Comparison of ENCODE assay signal across 1 cellular context in the genomic region with DNA sequence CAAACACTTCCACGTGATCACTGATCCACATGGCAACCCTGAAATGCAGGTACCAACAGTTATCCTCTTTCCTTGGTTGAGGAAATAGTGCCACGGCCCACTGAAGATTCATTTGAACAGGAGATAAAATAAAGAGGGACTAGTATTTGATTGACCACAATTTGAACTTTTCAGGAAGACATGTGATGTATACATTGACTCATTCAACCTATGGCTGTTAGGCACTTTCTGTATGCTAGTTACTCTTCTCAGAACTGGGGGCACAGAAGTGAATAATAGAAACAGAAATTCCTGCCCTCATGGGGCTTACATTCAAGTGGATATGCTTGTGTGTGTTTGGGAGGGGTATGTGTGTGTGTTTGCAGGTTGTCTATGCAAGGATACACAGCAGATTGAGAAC.
TF ChIP-seq lines count a peak whose summit lies in the region.

No MANE protein-coding gene starts in this region.

TF ChIP-seq in IMR-90, 13 proteins besides CTCF, POLR2A, EP300 and RAD21 (continued from another document):
- TF ChIP-seq, protein P1, sequence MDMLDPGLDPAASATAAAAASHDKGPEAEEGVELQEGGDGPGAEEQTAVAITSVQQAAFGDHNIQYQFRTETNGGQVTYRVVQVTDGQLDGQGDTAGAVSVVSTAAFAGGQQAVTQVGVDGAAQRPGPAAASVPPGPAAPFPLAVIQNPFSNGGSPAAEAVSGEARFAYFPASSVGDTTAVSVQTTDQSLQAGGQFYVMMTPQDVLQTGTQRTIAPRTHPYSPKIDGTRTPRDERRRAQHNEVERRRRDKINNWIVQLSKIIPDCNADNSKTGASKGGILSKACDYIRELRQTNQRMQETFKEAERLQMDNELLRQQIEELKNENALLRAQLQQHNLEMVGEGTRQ (IDR thresholded peaks at IDR 0.05; ENCODE audit: low read depth, low read length): no peak
- TF ChIP-seq NFE2L2 (IDR thresholded peaks at IDR 0.05; ENCODE audit: low read depth, low read length) (no peak), CEBPB (IDR thresholded peaks at IDR 0.05; ENCODE audit: low read depth, low read length) (no peak), MXI1 (IDR thresholded peaks at IDR 0.05; ENCODE audit: borderline replicate concordance, low read depth, low read length) (no peak), SMC3 (IDR thresholded peaks at IDR 0.05; ENCODE audit: low read depth, low read length) (no peak), FOS (IDR thresholded peaks at IDR 0.05; ENCODE audit: low read depth, low read length) (no peak), CHD1 (IDR thresholded peaks at IDR 0.05; ENCODE audit: low read depth, low read length) (no peak)
